In the genomic region with DNA sequence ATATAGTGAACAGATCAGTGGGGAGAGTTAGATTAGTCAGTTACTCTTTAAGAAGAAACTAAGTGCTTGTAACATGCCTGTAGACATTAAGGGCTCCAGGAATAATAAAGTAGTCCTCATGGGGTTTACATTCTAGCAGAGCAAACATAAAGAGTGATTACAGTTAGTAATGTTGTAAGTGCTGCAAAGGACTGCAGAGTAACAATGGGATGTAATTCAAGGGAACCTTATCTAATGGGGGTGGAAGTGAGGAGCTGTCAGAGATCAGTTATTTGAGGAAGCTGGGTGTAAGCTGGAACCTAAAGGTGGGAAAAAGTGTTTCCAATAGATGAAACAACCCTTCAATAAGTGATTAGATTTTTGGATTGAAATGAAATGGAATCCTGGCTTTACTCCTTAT, we compare ENCODE assay signal across 23 cellular contexts.
"Had no signal": no experiment of that assay in that cellular context is flagged by ENCODE, and none has a peak within 500 bp of the region (broad histone marks: within the 10 kb centered on the region; RNA-seq: fewer than 3 reads in every experiment).

No MANE protein-coding gene starts in this region.

- H3K4me1 Mint-ChIP-seq: nephron progenitor cell had no signal

- H3K27ac Mint-ChIP-seq: nephron progenitor cell; stimulated activated memory B cell treated with anti-CD40 and anti-IgM and Interleukin-4, amounts not matched to agents 10 μg/mL and 1 μg/mL and 100 μg/mL, for 72 hours; stimulated activated naive CD8-positive, alpha-beta T cell treated with anti-CD3 and anti-CD28 coated beads, Interleukin-15, Interleukin-2, amounts not matched to agents 100 ng/mL and 50 ng/mL, for 24 hours had no signal

- H3K4me3 ChIP-seq: esophagus muscularis mucosa, gastroesophageal sphincter, left ventricle myocardium inferior, lung, prostate gland, spleen, tibial artery, upper lobe of right lung, vagina had no signal

- DNase-seq: effector memory CD4-positive, alpha-beta T cell; glutamatergic neuron; immature natural killer cell; left cardiac atrium; left ventricle myocardium inferior; naive thymus-derived CD4-positive, alpha-beta T cell; nephron progenitor cell; spleen; stimulated activated CD4-positive, alpha-beta T cell treated with anti-CD3 and anti-CD28 coated beads, Interleukin-15, amount 100 ng/mL, for 24 hours; stimulated activated CD4-positive, alpha-beta T cell treated with anti-CD3 and anti-CD28 coated beads, Interleukin-1b, Interleukin-23, amount 100 ng/mL, for 48 hours; stimulated activated CD4-positive, alpha-beta T cell treated with anti-CD3 and anti-CD28 coated beads, Interleukin-4, amount 100 ng/mL, for 24 hours; tibial artery; upper lobe of right lung had no signal

- H3K4me3 Mint-ChIP-seq: immature natural killer cell; naive thymus-derived CD4-positive, alpha-beta T cell; nephron progenitor cell; stimulated activated memory B cell treated with anti-CD40 and anti-IgM and Interleukin-4, amounts not matched to agents 10 μg/mL and 1 μg/mL and 100 μg/mL, for 72 hours; stimulated activated naive CD8-positive, alpha-beta T cell treated with anti-CD3 and anti-CD28 coated beads, Interleukin-15, Interleukin-2, amounts not matched to agents 100 ng/mL and 50 ng/mL, for 24 hours had no signal

- H3K36me3 ChIP-seq: prostate gland, vagina had no signal

- ATAC-seq: gastroesophageal sphincter; left cardiac atrium; naive thymus-derived CD4-positive, alpha-beta T cell; sciatic nerve; stimulated activated memory B cell treated with anti-CD40 and anti-IgM and Interleukin-4, amounts not matched to agents 10 μg/mL and 1 μg/mL and 100 μg/mL, for 72 hours; upper lobe of right lung had no signal

- H3K27ac ChIP-seq: epithelial cell of prostate, esophagus muscularis mucosa, gastroesophageal sphincter, left ventricle myocardium inferior, parathyroid adenoma, prostate gland, spleen, tibial artery, upper lobe of right lung, vagina had no signal

- H3K9me3 ChIP-seq: prostate gland had no signal

- H3K27me3 Mint-ChIP-seq: naive thymus-derived CD4-positive, alpha-beta T cell; stimulated activated memory B cell treated with anti-CD40 and anti-IgM and Interleukin-4, amounts not matched to agents 10 μg/mL and 1 μg/mL and 100 μg/mL, for 72 hours; stimulated activated naive CD8-positive, alpha-beta T cell treated with anti-CD3 and anti-CD28 coated beads, Interleukin-15, Interleukin-2, amounts not matched to agents 100 ng/mL and 50 ng/mL, for 24 hours had no signal

- H3K27me3 ChIP-seq: esophagus muscularis mucosa, gastroesophageal sphincter, spleen, tibial artery, upper lobe of right lung, vagina had no signal

- H3K4me1 ChIP-seq: parathyroid adenoma, prostate gland, upper lobe of right lung had no signal
